1 cellular context compared by ENCODE assay signal in genomic region chr15:28918141-28918983, GRCh38.
TF ChIP-seq lines count a peak whose summit lies in the region.

No MANE protein-coding gene starts in this region.

TF ChIP-seq in H1, 55 proteins besides CTCF, POLR2A, EP300 and RAD21 (continued from another document):
- TF ChIP-seq SP2 (IDR thresholded peaks at IDR 0.05; ENCODE audit: low read length) (no peak), GABPA (IDR thresholded peaks at IDR 0.05; ENCODE audit: borderline replicate concordance, insufficient read depth, low read length) (no peak), TAF1 (IDR thresholded peaks at IDR 0.05; ENCODE audit: low read depth, low read length) (no peak), KDM1A (IDR thresholded peaks at IDR 0.05; ENCODE audit: borderline replicate concordance, low read length) (no peak), SAP30 (IDR thresholded peaks at IDR 0.05; ENCODE audit: insufficient read depth, insufficient replicate concordance, low read length) (no peak), JUN (IDR thresholded peaks at IDR 0.05; ENCODE audit: low read depth, low read length) (no peak), CTBP2 (IDR thresholded peaks at IDR 0.05; ENCODE audit: borderline replicate concordance, insufficient read depth, insufficient read length, low read length) (no peak), CBX5 (IDR thresholded peaks at IDR 0.05; ENCODE audit: low read depth, low read length) (no peak), TCF12 (IDR thresholded peaks at IDR 0.05; ENCODE audit: low read depth, low read length) (0 out of 2 replicates have a peak, but pooled peaks have one; percentile 66), SIN3A (conservative IDR thresholded peaks at IDR 0.05 in 1 of 2, IDR thresholded peaks at IDR 0.05 in 1 of 2; ENCODE audit: low read depth in 1 of 2, low read length in 2 of 2) (0 out of 4 replicates have a peak, but pooled peaks of 1 of the 2 experiments have one; percentile 49), HDAC2 (IDR thresholded peaks at IDR 0.05; ENCODE audit: borderline replicate concordance in 1 of 2, low read depth in 2 of 2, low read length in 2 of 2) (peak in 1 of 2 experiments; percentile 97; a peak in 3 of 4 replicates), SUZ12 (IDR thresholded peaks at IDR 0.05; ENCODE audit: low read length) (no peak), MAFK (IDR thresholded peaks at IDR 0.05; ENCODE audit: low read depth, low read length) (no peak), MAX (IDR thresholded peaks at IDR 0.05) (no peak; the same call in 1 of the 2 replicates), BCL11A (IDR thresholded peaks at IDR 0.05; ENCODE audit: low read depth in 2 of 2, low read length in 2 of 2) (no peak), POLR2AphosphoS5 (IDR thresholded peaks at IDR 0.05; ENCODE audit: low read depth, low read length) (0 out of 2 replicates have a peak, but pooled peaks have one; percentile 32), CBX8 (IDR thresholded peaks at IDR 0.05; ENCODE audit: borderline replicate concordance, low read depth, low read length) (no peak), EGR1 (IDR thresholded peaks at IDR 0.05; ENCODE audit: borderline replicate concordance, low read depth, low read length) (no peak), JUND (IDR thresholded peaks at IDR 0.05; ENCODE audit: low read length) (no peak), E2F6 (IDR thresholded peaks at IDR 0.05) (no peak), SP1 (IDR thresholded peaks at IDR 0.05; ENCODE audit: low read depth, low read length) (no peak), TBP (IDR thresholded peaks at IDR 0.05; ENCODE audit: low read depth, low read length) (0 out of 2 replicates have a peak, but pooled peaks have one; percentile 52), CREB1 (IDR thresholded peaks at IDR 0.05) (0 out of 2 replicates have a peak, but pooled peaks have one; percentile 54), YY1 (IDR thresholded peaks at IDR 0.05; ENCODE audit: low read depth, low read length) (peak; percentile 78; the same call in 1 of the 2 replicates), ATF3 (IDR thresholded peaks at IDR 0.05; ENCODE audit: insufficient read depth, low read depth, low read length) (no peak)
TF ChIP-seq in H1: peak in this region for 8.
